Comparison of ENCODE assay signal across 5 cellular contexts in genomic region chr1:20060791-20061190, GRCh38. TPM values are rescaled to one million over a fixed set of nuclear protein-coding genes. Genes with fewer than 3 reads are reported as not detected.
"Had no signal": no experiment of that assay in that cellular context is flagged by ENCODE, and none has a peak within 500 bp of the region (broad histone marks: within the 10 kb centered on the region; RNA-seq: fewer than 3 reads in every experiment).

No MANE protein-coding gene starts in this region.

RNA-seq across cellular contexts. Expression of gene PLA2G5, which starts 9.2 kb away (rescaled TPM):
- total RNA-seq: PC-3, SJSA1 had no signal
- polyA plus RNA-seq: SK-N-SH had no signal

RNA-seq across cellular contexts. Expression of gene PLA2G2D, which starts 58.5 kb away (rescaled TPM):
- total RNA-seq: M059J, PC-3, Right ventricle myocardium superior, SJSA1 had no signal
- polyA plus RNA-seq: SK-N-SH had no signal
